ENCODE assay signal across 18 cellular contexts in genomic region chr20:24673678-24674570, GRCh38.
DNase-seq lines count a peak whose midpoint lies in the region; ATAC-seq and TF ChIP-seq lines count a peak whose summit lies in the region.
"Had no signal": no experiment of that assay in that cellular context is flagged by ENCODE, and none has a peak within 500 bp of the region (broad histone marks: within the 10 kb centered on the region; RNA-seq: fewer than 3 reads in every experiment).

No MANE protein-coding gene starts in this region.

- BruUV-seq in PC-9 (replicated peaks; lab: Mats Ljungman, UMichigan), result no TSS peak

- H4K20me1 ChIP-seq in PC-9 (ENCODE audit: insufficient read depth), result no peaks in the 10 kb centered on the region

- H3K9me3 ChIP-seq in PC-9 (ENCODE audit: insufficient read depth, low read depth) (no peaks in the 10 kb centered on the region), neuronal stem cell (replicated peaks in 1 of 2; ENCODE audit: control insufficient read depth in 2 of 2, insufficient read depth in 1 of 2, low read depth in 1 of 2, low read length in 2 of 2) (no peaks in the 10 kb centered on the region)
- H3K9me3 ChIP-seq: transverse colon had no signal

- no peak overlapping the region for H2BK120ac ChIP-seq in neuronal stem cell (ENCODE audit: low read depth, low read length)

- H3K18ac ChIP-seq in neuronal stem cell (ENCODE audit: low read length), result peak overlapping the region; percentile 3

- no peaks in the 10 kb centered on the region for H3K9me2 ChIP-seq in PC-9 (ENCODE audit: insufficient read depth)

- H3K36me3 ChIP-seq in PC-9 (ENCODE audit: low read depth) (no peaks in the 10 kb centered on the region), neuronal stem cell (replicated peaks in 1 of 2; ENCODE audit: control insufficient read depth in 2 of 2, insufficient read depth in 2 of 2, low read length in 2 of 2) (no peaks in the 10 kb centered on the region)
- H3K36me3 ChIP-seq: transverse colon had no signal

- TF ChIP-seq CTCF in PC-9 (conservative IDR thresholded peaks at IDR 0.05) (no peak), choroid plexus epithelial cell (conservative IDR thresholded peaks at IDR 0.05; ENCODE audit: low read depth, low read length) (no peak)

- ATAC-seq in HG02759 (IDR thresholded peaks at IDR 0.05; ENCODE audit: unreplicated experiment) (no peak), GM18502 (IDR thresholded peaks at IDR 0.05; ENCODE audit: poor library complexity, unreplicated experiment) (no peak)
- ATAC-seq: activated naive CD8-positive, alpha-beta T cell treated with anti-CD3 and anti-CD28 coated beads, Interleukin-2, amount 50 U/mL, for 24 hours had no signal

- no CpG with 5 or more reads among the region's 13 CpGs for WGBS in neuronal stem cell (ENCODE audit: extremely low coverage in 2 of 2, insufficient read length in 2 of 2, insufficient replicate concordance in 1 of 2), 2 donors

- H3K79me2 ChIP-seq in PC-9 (ENCODE audit: low read depth), result no peaks in the 10 kb centered on the region
- H3K79me2 ChIP-seq: parathyroid adenoma had no signal

- no peak overlapping the region for H3K4me3 ChIP-seq in PC-9
- H3K4me3 ChIP-seq in choroid plexus epithelial cell (ENCODE audit: low read depth, low read length), result no peak overlapping the region
- H3K4me3 ChIP-seq in neuronal stem cell (ENCODE audit: low read length in 2 of 2), result no peak overlapping the region
- H3K4me3 ChIP-seq: transverse colon had no signal

- no peak overlapping the region for H4K91ac ChIP-seq in neuronal stem cell (ENCODE audit: low read depth, low read length, poor library complexity)

- H3K4me1 ChIP-seq in PC-9 (replicated peaks; ENCODE audit: insufficient read depth) (peaks cover 23% of the 10 kb centered on the region), neuronal stem cell (ENCODE audit: control insufficient read depth in 2 of 2, insufficient read depth in 1 of 2, low read depth in 1 of 2, low read length in 2 of 2) (peaks cover 0 to 3% of the 10 kb centered on the region in 2 donors)
- H3K4me1 ChIP-seq: transverse colon had no signal

- H3F3A ChIP-seq in PC-9 (ENCODE audit: insufficient read depth, low read depth), result peaks cover 5% of the 10 kb centered on the region; the same call in 1 of the 2 replicates

- H3K9ac ChIP-seq in neuronal stem cell (ENCODE audit: low read depth, low read length, poor library complexity), result no peak overlapping the region
- H3K9ac ChIP-seq: parathyroid adenoma had no signal

- no peak overlapping the region for H3K23ac ChIP-seq in neuronal stem cell (ENCODE audit: low read depth, low read length, poor library complexity)

- H3K79me1 ChIP-seq in neuronal stem cell (ENCODE audit: low read depth, low read length), result no peaks in the 10 kb centered on the region

- peak overlapping the region; percentile 51 for H3K4me2 ChIP-seq in PC-9
- H3K4me2 ChIP-seq in neuronal stem cell (ENCODE audit: insufficient read depth, low read length, poor library complexity, severe bottlenecking), result no peak overlapping the region

- peak; percentile 14 for DNase-seq in Daoy (ENCODE audit: low read depth)
- peak in 1 of 2 experiments; percentile 76 for DNase-seq in PC-9
- peak; percentile 61 for DNase-seq in choroid plexus epithelial cell (ENCODE audit: low read depth)
- DNase-seq in neuronal stem cell (ENCODE audit: low spot score), result no peak
- DNase-seq in SK-N-DZ (ENCODE audit: low spot score), result no peak
- no peak for DNase-seq in activated naive CD4-positive, alpha-beta T cell (lab: John Stamatoyannopoulos, UW)
- DNase-seq: activated B cell treated with CpG ODN at 0.5 μM for 24 hours; activated CD8-positive, alpha-beta memory T cell treated with anti-CD3 and anti-CD28 coated beads, Interleukin-2, amount 50 U/mL, for 4 hours; activated naive CD8-positive, alpha-beta T cell treated with anti-CD3 and anti-CD28 coated beads, Interleukin-2, amount 50 U/mL, for 24 hours; cortex of kidney; DMS79; immature natural killer cell; NCI-H1048; NCI-H2171 treated with DMSO at 0.1 percent for 48 hours; transverse colon had no signal

- H3K27me3 ChIP-seq in PC-9 (ENCODE audit: insufficient read depth, low read depth) (no peaks in the 10 kb centered on the region), neuronal stem cell (ENCODE audit: control insufficient read depth in 3 of 3, insufficient read depth in 3 of 3, low read depth in 1 of 3, low read length in 3 of 3) (no peaks in the 10 kb centered on the region)
- H3K27me3 ChIP-seq: transverse colon had no signal

- intact Hi-C loops in PC-9 (cut with micrococcal nuclease; ENCODE audit: unreplicated experiment), result loop anchor here (2.0 to 5.0 kb wide), 3 partner anchors 23 to 577 kb away; no protein-coding TSS in a partner anchor

- no peak overlapping the region for H2BK5ac ChIP-seq in neuronal stem cell (ENCODE audit: low read length)

- H3K14ac ChIP-seq in neuronal stem cell (ENCODE audit: low read length), result no peak overlapping the region

- POLR2A ChIA-PET in PC-9 (lab: Charles Lee; ENCODE audit: unreplicated experiment), result no interaction called here

- H2AK5ac ChIP-seq in neuronal stem cell (ENCODE audit: low read depth, low read length), result no peak overlapping the region

- CTCF ChIA-PET in PC-9 (lab: Charles Lee), result no interaction called here

- H2BK12ac ChIP-seq in neuronal stem cell (ENCODE audit: low read length), result no peak overlapping the region

- no peak overlapping the region for H3K4ac ChIP-seq in neuronal stem cell (ENCODE audit: low read length)

- no peak overlapping the region for H4K8ac ChIP-seq in neuronal stem cell (ENCODE audit: low read depth, low read length)

- H2BK15ac ChIP-seq in neuronal stem cell (ENCODE audit: low read length), result no peak overlapping the region

- peak overlapping the region; percentile 64 for H3K27ac ChIP-seq in PC-9
- no peak overlapping the region for H3K27ac ChIP-seq in neuronal stem cell (replicated peaks; ENCODE audit: low read length)
- H3K27ac ChIP-seq: parathyroid adenoma, transverse colon had no signal

- H2AFZ ChIP-seq in PC-9, result no peak overlapping the region
- no peak overlapping the region for H2AFZ ChIP-seq in neuronal stem cell (ENCODE audit: low read length)
- H2AFZ ChIP-seq: parathyroid adenoma had no signal

Comparison
In these comparisons a context has a peak if more than half of its experiments do, and no peak if none do; other contexts are left out.
1. DNase-seq: peak in Daoy (single experiment) and choroid plexus epithelial cell (single experiment); none in neuronal stem cell (single experiment), SK-N-DZ (single experiment) and activated naive CD4-positive, alpha-beta T cell (0 of 4).